In genomic region chr13:73714522-73714921, GRCh38 we compare ENCODE assay signal across 20 cellular contexts.
DNase-seq lines count a peak whose midpoint lies in the region; ATAC-seq, FAIRE-seq and TF ChIP-seq lines count a peak whose summit lies in the region.
"Had no signal": no experiment of that assay in that cellular context is flagged by ENCODE, and none has a peak within 500 bp of the region (broad histone marks: within the 10 kb centered on the region; RNA-seq: fewer than 3 reads in every experiment).

No MANE protein-coding gene starts in this region.

- H3K27me3 ChIP-seq in esophagus (ENCODE audit: control insufficient read depth in 1 of 2, insufficient read depth in 2 of 2, low read length in 2 of 2) = no peaks in the 10 kb centered on the region
- no peaks in the 10 kb centered on the region for H3K27me3 ChIP-seq in pancreas

- H3K27me3 Mint-ChIP-seq in stimulated activated naive CD8-positive, alpha-beta T cell treated with anti-CD3 and anti-CD28 coated beads, Interleukin-15, Interleukin-2, amounts not matched to agents 100 ng/mL and 50 ng/mL, for 24 hours = no peaks in the 10 kb centered on the region
- H3K27me3 Mint-ChIP-seq in stimulated activated naive CD8-positive, alpha-beta T cell treated with anti-CD3 and anti-CD28 coated beads, Interleukin-15, amount 100 ng/mL, for 72 hours = no peaks in the 10 kb centered on the region
- no peaks in the 10 kb centered on the region for H3K27me3 Mint-ChIP-seq in activated T-helper 2 cell treated with anti-CD3 and anti-CD28 coated beads, Interferon-gamma antibody, Interleukin-2, Interleukin-4, amounts not matched to agents 10 μg/mL and 5 μg/mL and 100 μg/mL, durations not matched to agents 14 hours and 24 hours and 36 hours (ENCODE audit: low read depth)
- H3K27me3 Mint-ChIP-seq: brain, IgD-negative memory B cell had no signal

- H3K4me3 Mint-ChIP-seq in stimulated activated naive CD8-positive, alpha-beta T cell treated with anti-CD3 and anti-CD28 coated beads, Interleukin-15, Interleukin-2, amounts not matched to agents 100 ng/mL and 50 ng/mL, for 24 hours = no peak overlapping the region
- peak overlapping the region in 1 of 2 donors; percentile 21 for H3K4me3 Mint-ChIP-seq in stimulated activated naive CD8-positive, alpha-beta T cell treated with anti-CD3 and anti-CD28 coated beads, Interleukin-15, amount 100 ng/mL, for 72 hours
- H3K4me3 Mint-ChIP-seq in activated T-helper 2 cell treated with anti-CD3 and anti-CD28 coated beads, Interferon-gamma antibody, Interleukin-2, Interleukin-4, amounts not matched to agents 10 μg/mL and 5 μg/mL and 100 μg/mL, durations not matched to agents 14 hours and 24 hours and 36 hours (ENCODE audit: low read depth) = peak overlapping the region; percentile 23
- H3K4me3 Mint-ChIP-seq: brain had no signal

- ATAC-seq in stimulated activated naive CD8-positive, alpha-beta T cell treated with anti-CD3 and anti-CD28 coated beads, Interleukin-15, amount 100 ng/mL, for 72 hours = no peak
- ATAC-seq in pancreas (no peak), GM21786 (IDR thresholded peaks at IDR 0.05; ENCODE audit: unreplicated experiment) (no peak), HG03139 (IDR thresholded peaks at IDR 0.05; ENCODE audit: unreplicated experiment) (no peak)
- ATAC-seq: left lobe of liver, mucosa of descending colon had no signal

- H3K9me3 Mint-ChIP-seq in stimulated activated naive CD8-positive, alpha-beta T cell treated with anti-CD3 and anti-CD28 coated beads, Interleukin-15, Interleukin-2, amounts not matched to agents 100 ng/mL and 50 ng/mL, for 24 hours = no peaks in the 10 kb centered on the region
- H3K9me3 Mint-ChIP-seq in stimulated activated naive CD8-positive, alpha-beta T cell treated with anti-CD3 and anti-CD28 coated beads, Interleukin-15, amount 100 ng/mL, for 72 hours = no peaks in the 10 kb centered on the region
- H3K9me3 Mint-ChIP-seq in activated T-helper 2 cell treated with anti-CD3 and anti-CD28 coated beads, Interferon-gamma antibody, Interleukin-2, Interleukin-4, amounts not matched to agents 10 μg/mL and 5 μg/mL and 100 μg/mL, durations not matched to agents 14 hours and 24 hours and 36 hours = no peaks in the 10 kb centered on the region
- H3K9me3 Mint-ChIP-seq: brain, IgD-negative memory B cell had no signal

- WGBS in esophagus, 2 donors = 89 to 99% methylated on average over 2 of the region's 2 CpGs
- WGBS in pancreas, 2 donors = 93 to 98% methylated on average over 2 of the region's 2 CpGs

- intact Hi-C loops in activated T-helper 2 cell treated with anti-CD3 and anti-CD28 coated beads, Interferon-gamma antibody, Interleukin-2, Interleukin-4, amounts not matched to agents 10 μg/mL and 5 μg/mL and 100 μg/mL, durations not matched to agents 14 hours and 24 hours and 36 hours (cut with micrococcal nuclease) = loop anchor here (2.0 to 10.0 kb wide), 2 partner anchors 294 to 350 kb away; no protein-coding TSS in a partner anchor
- intact Hi-C loops in pancreas (cut with DNase I) = no loop called here

- peaks cover 0 to 2% of the 10 kb centered on the region in 2 donors for H3K4me1 ChIP-seq in esophagus (ENCODE audit: control insufficient read depth in 2 of 2, insufficient read depth in 2 of 2, low read length in 1 of 2)
- H3K4me1 ChIP-seq in pancreas = peaks cover 3 to 14% (median 4%) of the 10 kb centered on the region in 3 donors

- peaks cover 48% of the 10 kb centered on the region for H3K4me1 Mint-ChIP-seq in stimulated activated naive CD8-positive, alpha-beta T cell treated with anti-CD3 and anti-CD28 coated beads, Interleukin-15, Interleukin-2, amounts not matched to agents 100 ng/mL and 50 ng/mL, for 24 hours (ENCODE audit: low read depth)
- H3K4me1 Mint-ChIP-seq in stimulated activated naive CD8-positive, alpha-beta T cell treated with anti-CD3 and anti-CD28 coated beads, Interleukin-15, amount 100 ng/mL, for 72 hours = peaks cover 47% of the 10 kb centered on the region
- H3K4me1 Mint-ChIP-seq in activated T-helper 2 cell treated with anti-CD3 and anti-CD28 coated beads, Interferon-gamma antibody, Interleukin-2, Interleukin-4, amounts not matched to agents 10 μg/mL and 5 μg/mL and 100 μg/mL, durations not matched to agents 14 hours and 24 hours and 36 hours (ENCODE audit: low read depth) = peaks cover 54% of the 10 kb centered on the region

- H3K9me3 ChIP-seq in esophagus (ENCODE audit: control insufficient read depth in 2 of 2, insufficient read depth in 1 of 2, low read depth in 1 of 2, low read length in 1 of 2) (no peaks in the 10 kb centered on the region), pancreas (no peaks in the 10 kb centered on the region)
- H3K9me3 ChIP-seq: mucosa of descending colon had no signal

- no peaks in the 10 kb centered on the region for H3K36me3 ChIP-seq in esophagus (ENCODE audit: control insufficient read depth in 2 of 2, insufficient read depth in 2 of 2, low read length in 1 of 2)
- no peaks in the 10 kb centered on the region for H3K36me3 ChIP-seq in pancreas

- no peak for TF ChIP-seq CTCF in pancreas (IDR thresholded peaks at IDR 0.05)

- peaks cover 39% of the 10 kb centered on the region for H3K36me3 Mint-ChIP-seq in stimulated activated naive CD8-positive, alpha-beta T cell treated with anti-CD3 and anti-CD28 coated beads, Interleukin-15, Interleukin-2, amounts not matched to agents 100 ng/mL and 50 ng/mL, for 24 hours (ENCODE audit: low read depth)
- H3K36me3 Mint-ChIP-seq in activated T-helper 2 cell treated with anti-CD3 and anti-CD28 coated beads, Interferon-gamma antibody, Interleukin-2, Interleukin-4, amounts not matched to agents 10 μg/mL and 5 μg/mL and 100 μg/mL, durations not matched to agents 14 hours and 24 hours and 36 hours (ENCODE audit: low read depth) = peaks cover 51% of the 10 kb centered on the region

- peak overlapping the region; percentile 49 for H3K27ac Mint-ChIP-seq in stimulated activated naive CD8-positive, alpha-beta T cell treated with anti-CD3 and anti-CD28 coated beads, Interleukin-15, Interleukin-2, amounts not matched to agents 100 ng/mL and 50 ng/mL, for 24 hours
- H3K27ac Mint-ChIP-seq in stimulated activated naive CD8-positive, alpha-beta T cell treated with anti-CD3 and anti-CD28 coated beads, Interleukin-15, amount 100 ng/mL, for 72 hours = no peak overlapping the region
- peak overlapping the region; percentile 30 for H3K27ac Mint-ChIP-seq in activated T-helper 2 cell treated with anti-CD3 and anti-CD28 coated beads, Interferon-gamma antibody, Interleukin-2, Interleukin-4, amounts not matched to agents 10 μg/mL and 5 μg/mL and 100 μg/mL, durations not matched to agents 14 hours and 24 hours and 36 hours

- no peak for FAIRE-seq in pancreas (lab: Jason Lieb, UNC)
- FAIRE-seq: GM19239, TTC549, urothelium cell line had no signal

- H3K27ac ChIP-seq in esophagus (ENCODE audit: low read depth in 2 of 2, low read length in 1 of 2) (peak overlapping the region; percentile 6 to 49), pancreas (no peak overlapping the region)
- H3K27ac ChIP-seq: coronary artery had no signal

- no peak overlapping the region for H3K4me3 ChIP-seq in esophagus (ENCODE audit: low read depth in 1 of 2, low read length in 2 of 2)
- H3K4me3 ChIP-seq in pancreas = no peak overlapping the region
- H3K4me3 ChIP-seq: coronary artery, mucosa of descending colon had no signal

- DNase-seq in stimulated activated naive CD8-positive, alpha-beta T cell treated with anti-CD3 and anti-CD28 coated beads, Interleukin-15, amount 100 ng/mL, for 72 hours = no peak
- no peak for DNase-seq in activated T-helper 2 cell treated with anti-CD3 and anti-CD28 coated beads, Interferon-gamma antibody, Interleukin-2, Interleukin-4, amounts not matched to agents 10 μg/mL and 5 μg/mL and 100 μg/mL, durations not matched to agents 14 hours and 24 hours and 36 hours (ENCODE audit: low spot score)
- DNase-seq in pancreas = no peak
- DNase-seq: erythroblast; H7; mucosa of descending colon; NCI-H187 treated with DMSO at 0.1 percent for 48 hours; NK-92 treated with Interleukin-12 subunit alpha and Interleukin-12 subunit beta, amount 100 ng/mL, for 24 hours; nucleus accumbens had no signal

Comparison
In these comparisons a context has a peak if more than half of its experiments do, and no peak if none do; other contexts are left out.
1. H3K27ac Mint-ChIP-seq: peak in stimulated activated naive CD8-positive, alpha-beta T cell treated with anti-CD3 and anti-CD28 coated beads, Interleukin-15, Interleukin-2, amounts not matched to agents 100 ng/mL and 50 ng/mL, for 24 hours (single experiment) and activated T-helper 2 cell treated with anti-CD3 and anti-CD28 coated beads, Interferon-gamma antibody, Interleukin-2, Interleukin-4, amounts not matched to agents 10 μg/mL and 5 μg/mL and 100 μg/mL, durations not matched to agents 14 hours and 24 hours and 36 hours (single experiment); none in stimulated activated naive CD8-positive, alpha-beta T cell treated with anti-CD3 and anti-CD28 coated beads, Interleukin-15, amount 100 ng/mL, for 72 hours (0 of 2).
2. H3K27ac ChIP-seq: peak in esophagus (2 of 2); none in pancreas (0 of 4).